Comparison of ENCODE assay signal across 18 cellular contexts in genomic region chr4:71195932-71196331, GRCh38.
DNase-seq lines count a peak whose midpoint lies in the region; ATAC-seq, FAIRE-seq and TF ChIP-seq lines count a peak whose summit lies in the region.
"Had no signal": no experiment of that assay in that cellular context is flagged by ENCODE, and none has a peak within 500 bp of the region (broad histone marks: within the 10 kb centered on the region; RNA-seq: fewer than 3 reads in every experiment).

No MANE protein-coding gene starts in this region.

- H3K4me1 Mint-ChIP-seq in astrocyte (ENCODE audit: low read depth, unreplicated experiment) (peaks cover 14% of the 10 kb centered on the region), progenitor cell of endocrine pancreas (ENCODE audit: low read depth) (peaks cover 36% of the 10 kb centered on the region)

- peak; percentile 92 for DNase-seq in EL
- DNase-seq in astrocyte (ENCODE audit: low read depth), result peak; percentile 91
- peak; percentile 40 for DNase-seq in iPS-NIHi11 (ENCODE audit: low spot score)
- no peak for DNase-seq in progenitor cell of endocrine pancreas (ENCODE audit: low spot score, unreplicated experiment)
- no peak for DNase-seq in T1000 (lab: John Stamatoyannopoulos, UW)
- no peak for DNase-seq in GF-D8 (lab: John Stamatoyannopoulos, UW)
- DNase-seq: activated CD4-positive, alpha-beta T cell treated with anti-CD3 and anti-CD28 coated beads for 36 hours; activated T-cell treated with anti-CD3 and anti-CD28 coated beads, Interleukin-2, amount 50 U/mL, for 4 hours; colonic mucosa; KBM-7; NCI-H1436 treated with DMSO at 0.1 percent for 48 hours; NCI-H510A; Peyer's patch; psoas muscle; transverse colon had no signal

- no peaks in the 10 kb centered on the region for H3K9me3 ChIP-seq in astrocyte (ENCODE audit: insufficient read depth, low read depth, low read length)
- H3K9me3 ChIP-seq: colonic mucosa, Peyer's patch, psoas muscle, transverse colon had no signal

- peaks cover 11% of the 10 kb centered on the region for H3K4me1 ChIP-seq in astrocyte (ENCODE audit: insufficient read depth, low read length)
- H3K4me1 ChIP-seq: psoas muscle had no signal

- H4K20me1 ChIP-seq in astrocyte (ENCODE audit: insufficient read depth, low read length), result no peaks in the 10 kb centered on the region

- H2AFZ ChIP-seq in astrocyte (ENCODE audit: low read depth, low read length), result peak overlapping the region; percentile 3

- no peak overlapping the region for H3K9ac ChIP-seq in astrocyte (ENCODE audit: low read length)

- no peak overlapping the region for H3K4me3 ChIP-seq in astrocyte (ENCODE audit: insufficient read depth, low read depth, low read length)
- H3K4me3 ChIP-seq: colonic mucosa, Peyer's patch, psoas muscle, transverse colon had no signal

- ATAC-seq in GM18867 (IDR thresholded peaks at IDR 0.05; ENCODE audit: unreplicated experiment) (no peak), GM21381 (IDR thresholded peaks at IDR 0.05; ENCODE audit: unreplicated experiment) (no peak)
- ATAC-seq: activated CD4-positive, alpha-beta T cell treated with anti-CD3 and anti-CD28 coated beads for 36 hours; activated T-cell treated with anti-CD3 and anti-CD28 coated beads, Interleukin-2, amount 50 U/mL, for 4 hours; psoas muscle had no signal

- TF ChIP-seq CTCF in astrocyte (IDR thresholded peaks at IDR 0.05; ENCODE audit: insufficient read depth, low read depth, low read length), result no peak
- TF ChIP-seq CTCF in progenitor cell of endocrine pancreas (IDR thresholded peaks at IDR 0.05; ENCODE audit: unreplicated experiment), result no peak

- peaks cover 3% of the 10 kb centered on the region for H3K36me3 Mint-ChIP-seq in astrocyte (ENCODE audit: low read depth, unreplicated experiment)
- peaks cover 22% of the 10 kb centered on the region for H3K36me3 Mint-ChIP-seq in progenitor cell of endocrine pancreas (ENCODE audit: insufficient read depth)

- H3K27me3 ChIP-seq in astrocyte (ENCODE audit: insufficient read depth, low read length), result no peaks in the 10 kb centered on the region
- H3K27me3 ChIP-seq: colonic mucosa, Peyer's patch, transverse colon had no signal

- peaks cover 13% of the 10 kb centered on the region for H3K79me2 ChIP-seq in astrocyte (ENCODE audit: insufficient read depth, low read length)

- H3K27ac ChIP-seq in astrocyte (ENCODE audit: low read depth, low read length), result peak overlapping the region; percentile 25
- H3K27ac ChIP-seq: C4-2B, colonic mucosa, Peyer's patch, psoas muscle, transverse colon had no signal

- no peaks in the 10 kb centered on the region for H3K36me3 ChIP-seq in astrocyte (ENCODE audit: insufficient read depth, low read length)
- H3K36me3 ChIP-seq: colonic mucosa, Peyer's patch, transverse colon had no signal

- H3K4me2 ChIP-seq in astrocyte (ENCODE audit: low read length), result peak overlapping the region; percentile 35

- no peaks in the 10 kb centered on the region for H3K27me3 Mint-ChIP-seq in astrocyte (ENCODE audit: low read depth, unreplicated experiment)
- no peaks in the 10 kb centered on the region for H3K27me3 Mint-ChIP-seq in progenitor cell of endocrine pancreas

- H3K27ac Mint-ChIP-seq in astrocyte (ENCODE audit: unreplicated experiment) (peak overlapping the region; percentile 86), progenitor cell of endocrine pancreas (peak overlapping the region; percentile 18)
- H3K27ac Mint-ChIP-seq: activated CD4-positive, alpha-beta T cell treated with anti-CD3 and anti-CD28 coated beads for 36 hours had no signal

- H3K9me3 Mint-ChIP-seq in astrocyte (ENCODE audit: unreplicated experiment) (no peaks in the 10 kb centered on the region), progenitor cell of endocrine pancreas (ENCODE audit: low read depth) (no peaks in the 10 kb centered on the region)
- H3K9me3 Mint-ChIP-seq: activated T-cell treated with anti-CD3 and anti-CD28 coated beads, Interleukin-2, amount 50 U/mL, for 4 hours had no signal

- H3K4me3 Mint-ChIP-seq in astrocyte (ENCODE audit: unreplicated experiment) (no peak overlapping the region), progenitor cell of endocrine pancreas (ENCODE audit: low read depth) (no peak overlapping the region)
- H3K4me3 Mint-ChIP-seq: activated CD4-positive, alpha-beta T cell treated with anti-CD3 and anti-CD28 coated beads for 36 hours; activated T-cell treated with anti-CD3 and anti-CD28 coated beads, Interleukin-2, amount 50 U/mL, for 4 hours had no signal

- FAIRE-seq in astrocyte (lab: Jason Lieb, UNC), result peak; percentile 99

Comparison
In these comparisons a context has a peak if more than half of its experiments do, and no peak if none do; other contexts are left out.
1. DNase-seq: peak in EL (single experiment), astrocyte (single experiment) and iPS-NIHi11 (single experiment); none in progenitor cell of endocrine pancreas (single experiment), T1000 (single experiment) and GF-D8 (single experiment).